In genomic region chr21:44834951-44835646, GRCh38 we compare ENCODE assay signal across 1 cellular context.
A peak's percentile ranks its signal among the peaks of the same experiment; 100 is the strongest.
TF ChIP-seq lines count a peak whose summit lies in the region.

No MANE protein-coding gene starts in this region.

TF ChIP-seq in K562, 482 proteins besides CTCF, POLR2A, EP300 and RAD21 (continued from another document and continues in another):
- TF ChIP-seq, protein P1, sequence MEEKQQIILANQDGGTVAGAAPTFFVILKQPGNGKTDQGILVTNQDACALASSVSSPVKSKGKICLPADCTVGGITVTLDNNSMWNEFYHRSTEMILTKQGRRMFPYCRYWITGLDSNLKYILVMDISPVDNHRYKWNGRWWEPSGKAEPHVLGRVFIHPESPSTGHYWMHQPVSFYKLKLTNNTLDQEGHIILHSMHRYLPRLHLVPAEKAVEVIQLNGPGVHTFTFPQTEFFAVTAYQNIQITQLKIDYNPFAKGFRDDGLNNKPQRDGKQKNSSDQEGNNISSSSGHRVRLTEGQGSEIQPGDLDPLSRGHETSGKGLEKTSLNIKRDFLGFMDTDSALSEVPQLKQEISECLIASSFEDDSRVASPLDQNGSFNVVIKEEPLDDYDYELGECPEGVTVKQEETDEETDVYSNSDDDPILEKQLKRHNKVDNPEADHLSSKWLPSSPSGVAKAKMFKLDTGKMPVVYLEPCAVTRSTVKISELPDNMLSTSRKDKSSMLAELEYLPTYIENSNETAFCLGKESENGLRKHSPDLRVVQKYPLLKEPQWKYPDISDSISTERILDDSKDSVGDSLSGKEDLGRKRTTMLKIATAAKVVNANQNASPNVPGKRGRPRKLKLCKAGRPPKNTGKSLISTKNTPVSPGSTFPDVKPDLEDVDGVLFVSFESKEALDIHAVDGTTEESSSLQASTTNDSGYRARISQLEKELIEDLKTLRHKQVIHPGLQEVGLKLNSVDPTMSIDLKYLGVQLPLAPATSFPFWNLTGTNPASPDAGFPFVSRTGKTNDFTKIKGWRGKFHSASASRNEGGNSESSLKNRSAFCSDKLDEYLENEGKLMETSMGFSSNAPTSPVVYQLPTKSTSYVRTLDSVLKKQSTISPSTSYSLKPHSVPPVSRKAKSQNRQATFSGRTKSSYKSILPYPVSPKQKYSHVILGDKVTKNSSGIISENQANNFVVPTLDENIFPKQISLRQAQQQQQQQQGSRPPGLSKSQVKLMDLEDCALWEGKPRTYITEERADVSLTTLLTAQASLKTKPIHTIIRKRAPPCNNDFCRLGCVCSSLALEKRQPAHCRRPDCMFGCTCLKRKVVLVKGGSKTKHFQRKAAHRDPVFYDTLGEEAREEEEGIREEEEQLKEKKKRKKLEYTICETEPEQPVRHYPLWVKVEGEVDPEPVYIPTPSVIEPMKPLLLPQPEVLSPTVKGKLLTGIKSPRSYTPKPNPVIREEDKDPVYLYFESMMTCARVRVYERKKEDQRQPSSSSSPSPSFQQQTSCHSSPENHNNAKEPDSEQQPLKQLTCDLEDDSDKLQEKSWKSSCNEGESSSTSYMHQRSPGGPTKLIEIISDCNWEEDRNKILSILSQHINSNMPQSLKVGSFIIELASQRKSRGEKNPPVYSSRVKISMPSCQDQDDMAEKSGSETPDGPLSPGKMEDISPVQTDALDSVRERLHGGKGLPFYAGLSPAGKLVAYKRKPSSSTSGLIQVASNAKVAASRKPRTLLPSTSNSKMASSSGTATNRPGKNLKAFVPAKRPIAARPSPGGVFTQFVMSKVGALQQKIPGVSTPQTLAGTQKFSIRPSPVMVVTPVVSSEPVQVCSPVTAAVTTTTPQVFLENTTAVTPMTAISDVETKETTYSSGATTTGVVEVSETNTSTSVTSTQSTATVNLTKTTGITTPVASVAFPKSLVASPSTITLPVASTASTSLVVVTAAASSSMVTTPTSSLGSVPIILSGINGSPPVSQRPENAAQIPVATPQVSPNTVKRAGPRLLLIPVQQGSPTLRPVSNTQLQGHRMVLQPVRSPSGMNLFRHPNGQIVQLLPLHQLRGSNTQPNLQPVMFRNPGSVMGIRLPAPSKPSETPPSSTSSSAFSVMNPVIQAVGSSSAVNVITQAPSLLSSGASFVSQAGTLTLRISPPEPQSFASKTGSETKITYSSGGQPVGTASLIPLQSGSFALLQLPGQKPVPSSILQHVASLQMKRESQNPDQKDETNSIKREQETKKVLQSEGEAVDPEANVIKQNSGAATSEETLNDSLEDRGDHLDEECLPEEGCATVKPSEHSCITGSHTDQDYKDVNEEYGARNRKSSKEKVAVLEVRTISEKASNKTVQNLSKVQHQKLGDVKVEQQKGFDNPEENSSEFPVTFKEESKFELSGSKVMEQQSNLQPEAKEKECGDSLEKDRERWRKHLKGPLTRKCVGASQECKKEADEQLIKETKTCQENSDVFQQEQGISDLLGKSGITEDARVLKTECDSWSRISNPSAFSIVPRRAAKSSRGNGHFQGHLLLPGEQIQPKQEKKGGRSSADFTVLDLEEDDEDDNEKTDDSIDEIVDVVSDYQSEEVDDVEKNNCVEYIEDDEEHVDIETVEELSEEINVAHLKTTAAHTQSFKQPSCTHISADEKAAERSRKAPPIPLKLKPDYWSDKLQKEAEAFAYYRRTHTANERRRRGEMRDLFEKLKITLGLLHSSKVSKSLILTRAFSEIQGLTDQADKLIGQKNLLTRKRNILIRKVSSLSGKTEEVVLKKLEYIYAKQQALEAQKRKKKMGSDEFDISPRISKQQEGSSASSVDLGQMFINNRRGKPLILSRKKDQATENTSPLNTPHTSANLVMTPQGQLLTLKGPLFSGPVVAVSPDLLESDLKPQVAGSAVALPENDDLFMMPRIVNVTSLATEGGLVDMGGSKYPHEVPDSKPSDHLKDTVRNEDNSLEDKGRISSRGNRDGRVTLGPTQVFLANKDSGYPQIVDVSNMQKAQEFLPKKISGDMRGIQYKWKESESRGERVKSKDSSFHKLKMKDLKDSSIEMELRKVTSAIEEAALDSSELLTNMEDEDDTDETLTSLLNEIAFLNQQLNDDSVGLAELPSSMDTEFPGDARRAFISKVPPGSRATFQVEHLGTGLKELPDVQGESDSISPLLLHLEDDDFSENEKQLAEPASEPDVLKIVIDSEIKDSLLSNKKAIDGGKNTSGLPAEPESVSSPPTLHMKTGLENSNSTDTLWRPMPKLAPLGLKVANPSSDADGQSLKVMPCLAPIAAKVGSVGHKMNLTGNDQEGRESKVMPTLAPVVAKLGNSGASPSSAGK (IDR thresholded peaks at IDR 0.05), result peak; percentile 17; the same call in 1 of the 2 replicates
- TF ChIP-seq ZBTB1 (CRISPR knock-in tag; IDR thresholded peaks at IDR 0.05; ENCODE audit: borderline replicate concordance, low read depth) (no peak; the same call in 1 of the 2 replicates), ATF7 (IDR thresholded peaks at IDR 0.05) (peak; percentile 50), TRIM24 (IDR thresholded peaks at IDR 0.05) (peak in 1 of 2 experiments; percentile 53; a peak in 1 of 4 replicates), ARID1B (IDR thresholded peaks at IDR 0.05) (peak; percentile 63; the same call in 1 of the 2 replicates), HDAC1 (IDR thresholded peaks at IDR 0.05) (peak in 1 of 2 experiments; percentile 57; a peak in 1 of 4 replicates), DPF2 (IDR thresholded peaks at IDR 0.05) (peak; percentile 49; the same call in 1 of the 2 replicates), SREBF2 (CRISPR knock-in tag; IDR thresholded peaks at IDR 0.05) (no peak), ZNF57 (CRISPR knock-in tag; IDR thresholded peaks at IDR 0.05) (no peak), MTF1 (CRISPR knock-in tag; IDR thresholded peaks at IDR 0.05; ENCODE audit: borderline replicate concordance) (no peak), ZNF551 (CRISPR knock-in tag; IDR thresholded peaks at IDR 0.05) (no peak), FOSL1 (tag; conservative IDR thresholded peaks at IDR 0.05) (0 out of 2 replicates have a peak, but pooled peaks have one; percentile 18), SMARCE1 (IDR thresholded peaks at IDR 0.05) (peak; percentile 57; the same call in 1 of the 2 replicates), RBM17 (IDR thresholded peaks at IDR 0.05; ENCODE audit: borderline replicate concordance, low read depth, low read length) (no peak), CBX5 (IDR thresholded peaks at IDR 0.05; ENCODE audit: borderline replicate concordance, low read depth) (peak; percentile 29; the same call in 1 of the 2 replicates), ATF1 (CRISPR knock-in tag; IDR thresholded peaks at IDR 0.05) (no peak), ATF1 (tag; IDR thresholded peaks at IDR 0.05) (peak; percentile 35), RBM22 (IDR thresholded peaks at IDR 0.05; ENCODE audit: low read depth, low read length, poor library complexity, severe bottlenecking) (no peak), NEUROD1 (IDR thresholded peaks at IDR 0.05; ENCODE audit: borderline replicate concordance, low read depth, low read length, partially characterized antibody) (peak; percentile 17), ZBTB17 (CRISPR knock-in tag; IDR thresholded peaks at IDR 0.05) (0 out of 2 replicates have a peak, but pooled peaks have one; percentile 50), NR2C2 (CRISPR knock-in tag; IDR thresholded peaks at IDR 0.05) (no peak; the same call in 1 of the 2 replicates), NR2C2 (tag; IDR thresholded peaks at IDR 0.05) (peak; percentile 41; the same call in 1 of the 2 replicates), FOXK1 (CRISPR knock-in tag; IDR thresholded peaks at IDR 0.05; ENCODE audit: borderline replicate concordance) (peak; percentile 54; the same call in 1 of the 2 replicates), ZNF830 (CRISPR knock-in tag; IDR thresholded peaks at IDR 0.05) (no peak), KDM4B (IDR thresholded peaks at IDR 0.05; ENCODE audit: borderline replicate concordance in 2 of 2, low read depth in 1 of 2) (peak in 1 of 2 experiments; percentile 70; a peak in 1 of 4 replicates), ARNT (IDR thresholded peaks at IDR 0.05) (no peak), TEAD4 (IDR thresholded peaks at IDR 0.05; ENCODE audit: low read length) (no peak; the same call in 1 of the 2 replicates), TEAD4 (CRISPR knock-in tag; IDR thresholded peaks at IDR 0.05; ENCODE audit: borderline replicate concordance) (no peak), BHLHE40 (IDR thresholded peaks at IDR 0.05; ENCODE audit: low read length) (peak; percentile 49), POLR2H (tag; IDR thresholded peaks at IDR 0.05; ENCODE audit: low read depth) (no peak), PPARD (CRISPR knock-in tag; IDR thresholded peaks at IDR 0.05) (no peak), MAZ (CRISPR knock-in tag; conservative IDR thresholded peaks at IDR 0.05 in 1 of 2, IDR thresholded peaks at IDR 0.05 in 1 of 2) (peak in 1 of 2 experiments; percentile 51; a peak in 1 of 4 replicates), SMARCA4 (IDR thresholded peaks at IDR 0.05) (0 out of 2 replicates have a peak, but pooled peaks have one; percentile 20), MAX (CRISPR knock-in tag; IDR thresholded peaks at IDR 0.05) (peak; percentile 32; the same call in 1 of the 2 replicates), MYC (IDR thresholded peaks at IDR 0.05; ENCODE audit: low read depth, low read length) (peak; percentile 50), MYC (CRISPR knock-in tag; IDR thresholded peaks at IDR 0.05; ENCODE audit: borderline replicate concordance, low read depth) (no peak)
- TF ChIP-seq, protein P2, sequence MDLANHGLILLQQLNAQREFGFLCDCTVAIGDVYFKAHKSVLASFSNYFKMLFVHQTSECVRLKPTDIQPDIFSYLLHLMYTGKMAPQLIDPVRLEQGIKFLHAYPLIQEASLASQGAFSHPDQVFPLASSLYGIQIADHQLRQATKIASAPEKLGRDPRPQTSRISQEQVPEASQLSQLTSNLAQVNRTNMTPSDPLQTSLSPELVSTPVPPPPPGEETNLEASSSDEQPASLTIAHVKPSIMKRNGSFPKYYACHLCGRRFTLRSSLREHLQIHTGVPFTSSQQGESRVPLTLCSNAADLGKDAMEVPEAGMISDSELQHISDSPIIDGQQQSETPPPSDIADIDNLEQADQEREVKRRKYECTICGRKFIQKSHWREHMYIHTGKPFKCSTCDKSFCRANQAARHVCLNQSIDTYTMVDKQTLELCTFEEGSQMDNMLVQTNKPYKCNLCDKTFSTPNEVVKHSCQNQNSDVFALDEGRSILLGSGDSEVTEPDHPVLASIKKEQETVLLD (IDR thresholded peaks at IDR 0.05), result peak; percentile 31; the same call in 1 of the 2 replicates
- TF ChIP-seq, protein P3, sequence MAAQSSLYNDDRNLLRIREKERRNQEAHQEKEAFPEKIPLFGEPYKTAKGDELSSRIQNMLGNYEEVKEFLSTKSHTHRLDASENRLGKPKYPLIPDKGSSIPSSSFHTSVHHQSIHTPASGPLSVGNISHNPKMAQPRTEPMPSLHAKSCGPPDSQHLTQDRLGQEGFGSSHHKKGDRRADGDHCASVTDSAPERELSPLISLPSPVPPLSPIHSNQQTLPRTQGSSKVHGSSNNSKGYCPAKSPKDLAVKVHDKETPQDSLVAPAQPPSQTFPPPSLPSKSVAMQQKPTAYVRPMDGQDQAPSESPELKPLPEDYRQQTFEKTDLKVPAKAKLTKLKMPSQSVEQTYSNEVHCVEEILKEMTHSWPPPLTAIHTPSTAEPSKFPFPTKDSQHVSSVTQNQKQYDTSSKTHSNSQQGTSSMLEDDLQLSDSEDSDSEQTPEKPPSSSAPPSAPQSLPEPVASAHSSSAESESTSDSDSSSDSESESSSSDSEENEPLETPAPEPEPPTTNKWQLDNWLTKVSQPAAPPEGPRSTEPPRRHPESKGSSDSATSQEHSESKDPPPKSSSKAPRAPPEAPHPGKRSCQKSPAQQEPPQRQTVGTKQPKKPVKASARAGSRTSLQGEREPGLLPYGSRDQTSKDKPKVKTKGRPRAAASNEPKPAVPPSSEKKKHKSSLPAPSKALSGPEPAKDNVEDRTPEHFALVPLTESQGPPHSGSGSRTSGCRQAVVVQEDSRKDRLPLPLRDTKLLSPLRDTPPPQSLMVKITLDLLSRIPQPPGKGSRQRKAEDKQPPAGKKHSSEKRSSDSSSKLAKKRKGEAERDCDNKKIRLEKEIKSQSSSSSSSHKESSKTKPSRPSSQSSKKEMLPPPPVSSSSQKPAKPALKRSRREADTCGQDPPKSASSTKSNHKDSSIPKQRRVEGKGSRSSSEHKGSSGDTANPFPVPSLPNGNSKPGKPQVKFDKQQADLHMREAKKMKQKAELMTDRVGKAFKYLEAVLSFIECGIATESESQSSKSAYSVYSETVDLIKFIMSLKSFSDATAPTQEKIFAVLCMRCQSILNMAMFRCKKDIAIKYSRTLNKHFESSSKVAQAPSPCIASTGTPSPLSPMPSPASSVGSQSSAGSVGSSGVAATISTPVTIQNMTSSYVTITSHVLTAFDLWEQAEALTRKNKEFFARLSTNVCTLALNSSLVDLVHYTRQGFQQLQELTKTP (IDR thresholded peaks at IDR 0.05; ENCODE audit: low read depth in 1 of 2, partially characterized antibody in 2 of 2), result no peak
- TF ChIP-seq, protein P4, sequence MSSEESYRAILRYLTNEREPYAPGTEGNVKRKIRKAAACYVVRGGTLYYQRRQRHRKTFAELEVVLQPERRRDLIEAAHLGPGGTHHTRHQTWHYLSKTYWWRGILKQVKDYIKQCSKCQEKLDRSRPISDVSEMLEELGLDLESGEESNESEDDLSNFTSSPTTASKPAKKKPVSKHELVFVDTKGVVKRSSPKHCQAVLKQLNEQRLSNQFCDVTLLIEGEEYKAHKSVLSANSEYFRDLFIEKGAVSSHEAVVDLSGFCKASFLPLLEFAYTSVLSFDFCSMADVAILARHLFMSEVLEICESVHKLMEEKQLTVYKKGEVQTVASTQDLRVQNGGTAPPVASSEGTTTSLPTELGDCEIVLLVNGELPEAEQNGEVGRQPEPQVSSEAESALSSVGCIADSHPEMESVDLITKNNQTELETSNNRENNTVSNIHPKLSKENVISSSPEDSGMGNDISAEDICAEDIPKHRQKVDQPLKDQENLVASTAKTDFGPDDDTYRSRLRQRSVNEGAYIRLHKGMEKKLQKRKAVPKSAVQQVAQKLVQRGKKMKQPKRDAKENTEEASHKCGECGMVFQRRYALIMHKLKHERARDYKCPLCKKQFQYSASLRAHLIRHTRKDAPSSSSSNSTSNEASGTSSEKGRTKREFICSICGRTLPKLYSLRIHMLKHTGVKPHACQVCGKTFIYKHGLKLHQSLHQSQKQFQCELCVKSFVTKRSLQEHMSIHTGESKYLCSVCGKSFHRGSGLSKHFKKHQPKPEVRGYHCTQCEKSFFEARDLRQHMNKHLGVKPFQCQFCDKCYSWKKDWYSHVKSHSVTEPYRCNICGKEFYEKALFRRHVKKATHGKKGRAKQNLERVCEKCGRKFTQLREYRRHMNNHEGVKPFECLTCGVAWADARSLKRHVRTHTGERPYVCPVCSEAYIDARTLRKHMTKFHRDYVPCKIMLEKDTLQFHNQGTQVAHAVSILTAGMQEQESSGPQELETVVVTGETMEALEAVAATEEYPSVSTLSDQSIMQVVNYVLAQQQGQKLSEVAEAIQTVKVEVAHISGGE (CRISPR knock-in tag; IDR thresholded peaks at IDR 0.05), result peak in 2 of 3 experiments; percentile 18 to 68; a peak in 1 of 6 replicates
- TF ChIP-seq, protein P5, sequence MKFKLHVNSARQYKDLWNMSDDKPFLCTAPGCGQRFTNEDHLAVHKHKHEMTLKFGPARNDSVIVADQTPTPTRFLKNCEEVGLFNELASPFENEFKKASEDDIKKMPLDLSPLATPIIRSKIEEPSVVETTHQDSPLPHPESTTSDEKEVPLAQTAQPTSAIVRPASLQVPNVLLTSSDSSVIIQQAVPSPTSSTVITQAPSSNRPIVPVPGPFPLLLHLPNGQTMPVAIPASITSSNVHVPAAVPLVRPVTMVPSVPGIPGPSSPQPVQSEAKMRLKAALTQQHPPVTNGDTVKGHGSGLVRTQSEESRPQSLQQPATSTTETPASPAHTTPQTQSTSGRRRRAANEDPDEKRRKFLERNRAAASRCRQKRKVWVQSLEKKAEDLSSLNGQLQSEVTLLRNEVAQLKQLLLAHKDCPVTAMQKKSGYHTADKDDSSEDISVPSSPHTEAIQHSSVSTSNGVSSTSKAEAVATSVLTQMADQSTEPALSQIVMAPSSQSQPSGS (CRISPR knock-in tag; IDR thresholded peaks at IDR 0.05), result no peak
